ENCODE assay signal across 1 cellular context in the genomic region with DNA sequence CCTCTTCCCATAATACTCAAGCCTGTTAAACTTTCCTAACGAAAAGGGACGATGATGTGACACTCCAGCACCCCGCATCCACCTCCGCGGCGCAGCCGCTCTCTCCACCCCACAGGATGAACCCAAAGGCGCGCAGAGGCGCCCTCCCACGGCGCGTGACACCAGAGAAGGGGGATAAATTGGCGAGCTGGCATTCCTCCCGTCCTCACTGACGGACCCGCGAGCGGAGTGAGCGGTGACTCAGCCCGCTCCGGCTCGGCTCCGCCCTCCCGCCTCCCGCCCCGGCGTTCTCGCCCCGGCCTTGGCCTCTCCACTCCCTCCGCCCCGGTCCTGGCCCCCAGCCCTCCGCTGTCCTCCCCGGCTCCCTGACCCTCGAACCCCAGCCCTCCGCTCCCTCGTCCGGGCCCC.
TF ChIP-seq lines count a peak whose summit lies in the region.

No MANE protein-coding gene starts in this region.

TF ChIP-seq in HEK293, 187 proteins besides CTCF, POLR2A, EP300 and RAD21 (continued from another document):
- TF ChIP-seq PRDM1 (tag by site-specific recombination; IDR thresholded peaks at IDR 0.05), result no peak
- TF ChIP-seq, protein P1, sequence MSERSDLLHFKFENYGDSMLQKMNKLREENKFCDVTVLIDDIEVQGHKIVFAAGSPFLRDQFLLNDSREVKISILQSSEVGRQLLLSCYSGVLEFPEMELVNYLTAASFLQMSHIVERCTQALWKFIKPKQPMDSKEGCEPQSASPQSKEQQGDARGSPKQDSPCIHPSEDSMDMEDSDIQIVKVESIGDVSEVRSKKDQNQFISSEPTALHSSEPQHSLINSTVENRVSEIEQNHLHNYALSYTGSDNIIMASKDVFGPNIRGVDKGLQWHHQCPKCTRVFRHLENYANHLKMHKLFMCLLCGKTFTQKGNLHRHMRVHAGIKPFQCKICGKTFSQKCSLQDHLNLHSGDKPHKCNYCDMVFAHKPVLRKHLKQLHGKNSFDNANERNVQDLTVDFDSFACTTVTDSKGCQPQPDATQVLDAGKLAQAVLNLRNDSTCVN (tag by site-specific recombination; optimal IDR thresholded peaks at IDR 0.05), result no peak
- TF ChIP-seq ZNF677 (tag by site-specific recombination; IDR thresholded peaks at IDR 0.05), result no peak
- TF ChIP-seq ZBTB7A (tag by site-specific recombination; IDR thresholded peaks at IDR 0.05; ENCODE audit: low read depth), result peak; percentile 70; the same call in 1 of the 2 replicates
- TF ChIP-seq, protein P2, sequence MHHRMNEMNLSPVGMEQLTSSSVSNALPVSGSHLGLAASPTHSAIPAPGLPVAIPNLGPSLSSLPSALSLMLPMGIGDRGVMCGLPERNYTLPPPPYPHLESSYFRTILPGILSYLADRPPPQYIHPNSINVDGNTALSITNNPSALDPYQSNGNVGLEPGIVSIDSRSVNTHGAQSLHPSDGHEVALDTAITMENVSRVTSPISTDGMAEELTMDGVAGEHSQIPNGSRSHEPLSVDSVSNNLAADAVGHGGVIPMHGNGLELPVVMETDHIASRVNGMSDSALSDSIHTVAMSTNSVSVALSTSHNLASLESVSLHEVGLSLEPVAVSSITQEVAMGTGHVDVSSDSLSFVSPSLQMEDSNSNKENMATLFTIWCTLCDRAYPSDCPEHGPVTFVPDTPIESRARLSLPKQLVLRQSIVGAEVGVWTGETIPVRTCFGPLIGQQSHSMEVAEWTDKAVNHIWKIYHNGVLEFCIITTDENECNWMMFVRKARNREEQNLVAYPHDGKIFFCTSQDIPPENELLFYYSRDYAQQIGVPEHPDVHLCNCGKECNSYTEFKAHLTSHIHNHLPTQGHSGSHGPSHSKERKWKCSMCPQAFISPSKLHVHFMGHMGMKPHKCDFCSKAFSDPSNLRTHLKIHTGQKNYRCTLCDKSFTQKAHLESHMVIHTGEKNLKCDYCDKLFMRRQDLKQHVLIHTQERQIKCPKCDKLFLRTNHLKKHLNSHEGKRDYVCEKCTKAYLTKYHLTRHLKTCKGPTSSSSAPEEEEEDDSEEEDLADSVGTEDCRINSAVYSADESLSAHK (tag by site-specific recombination; IDR thresholded peaks at IDR 0.05), result peak; percentile 29; the same call in 1 of the 2 replicates
- no peak for TF ChIP-seq ZNF791 (tag by site-specific recombination; IDR thresholded peaks at IDR 0.05)
- TF ChIP-seq, protein P3, sequence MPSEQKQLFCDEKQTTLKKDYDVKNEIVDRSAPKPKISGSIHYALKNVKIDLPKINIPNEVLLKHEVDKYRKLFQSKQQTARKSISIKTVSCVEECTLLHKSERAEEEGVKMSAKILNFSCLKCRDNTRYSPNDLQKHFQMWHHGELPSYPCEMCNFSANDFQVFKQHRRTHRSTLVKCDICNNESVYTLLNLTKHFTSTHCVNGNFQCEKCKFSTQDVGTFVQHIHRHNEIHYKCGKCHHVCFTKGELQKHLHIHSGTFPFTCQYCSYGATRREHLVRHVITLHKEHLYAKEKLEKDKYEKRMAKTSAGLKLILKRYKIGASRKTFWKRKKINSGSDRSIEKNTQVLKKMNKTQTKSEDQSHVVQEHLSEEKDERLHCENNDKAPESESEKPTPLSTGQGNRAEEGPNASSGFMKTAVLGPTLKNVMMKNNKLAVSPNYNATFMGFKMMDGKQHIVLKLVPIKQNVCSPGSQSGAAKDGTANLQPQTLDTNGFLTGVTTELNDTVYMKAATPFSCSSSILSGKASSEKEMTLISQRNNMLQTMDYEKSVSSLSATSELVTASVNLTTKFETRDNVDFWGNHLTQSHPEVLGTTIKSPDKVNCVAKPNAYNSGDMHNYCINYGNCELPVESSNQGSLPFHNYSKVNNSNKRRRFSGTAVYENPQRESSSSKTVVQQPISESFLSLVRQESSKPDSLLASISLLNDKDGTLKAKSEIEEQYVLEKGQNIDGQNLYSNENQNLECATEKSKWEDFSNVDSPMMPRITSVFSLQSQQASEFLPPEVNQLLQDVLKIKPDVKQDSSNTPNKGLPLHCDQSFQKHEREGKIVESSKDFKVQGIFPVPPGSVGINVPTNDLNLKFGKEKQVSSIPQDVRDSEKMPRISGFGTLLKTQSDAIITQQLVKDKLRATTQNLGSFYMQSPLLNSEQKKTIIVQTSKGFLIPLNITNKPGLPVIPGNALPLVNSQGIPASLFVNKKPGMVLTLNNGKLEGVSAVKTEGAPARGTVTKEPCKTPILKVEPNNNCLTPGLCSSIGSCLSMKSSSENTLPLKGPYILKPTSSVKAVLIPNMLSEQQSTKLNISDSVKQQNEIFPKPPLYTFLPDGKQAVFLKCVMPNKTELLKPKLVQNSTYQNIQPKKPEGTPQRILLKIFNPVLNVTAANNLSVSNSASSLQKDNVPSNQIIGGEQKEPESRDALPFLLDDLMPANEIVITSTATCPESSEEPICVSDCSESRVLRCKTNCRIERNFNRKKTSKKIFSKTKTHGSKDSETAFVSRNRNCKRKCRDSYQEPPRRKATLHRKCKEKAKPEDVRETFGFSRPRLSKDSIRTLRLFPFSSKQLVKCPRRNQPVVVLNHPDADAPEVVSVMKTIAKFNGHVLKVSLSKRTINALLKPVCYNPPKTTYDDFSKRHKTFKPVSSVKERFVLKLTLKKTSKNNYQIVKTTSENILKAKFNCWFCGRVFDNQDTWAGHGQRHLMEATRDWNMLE (tag by site-specific recombination; conservative IDR thresholded peaks at IDR 0.05; ENCODE audit: low read depth), result no peak
- peak; percentile 64; the same call in 1 of the 2 replicates for TF ChIP-seq ZNF843 (tag by site-specific recombination; IDR thresholded peaks at IDR 0.05)
- no peak for TF ChIP-seq ZNF621 (tag by site-specific recombination; IDR thresholded peaks at IDR 0.05)
- peak; percentile 87 for TF ChIP-seq KLF8 (tag by site-specific recombination; IDR thresholded peaks at IDR 0.05)
- peak; percentile 51; the same call in 1 of the 2 replicates for TF ChIP-seq ZNF76 (tag by site-specific recombination; IDR thresholded peaks at IDR 0.05; ENCODE audit: borderline replicate concordance, low read depth)
- no peak for TF ChIP-seq ZNF571 (tag by site-specific recombination; IDR thresholded peaks at IDR 0.05)
- TF ChIP-seq ZFP41 (tag by site-specific recombination; IDR thresholded peaks at IDR 0.05; ENCODE audit: borderline replicate concordance), result no peak
- TF ChIP-seq ZNF585B (tag by site-specific recombination; IDR thresholded peaks at IDR 0.05), result no peak
